7 cellular contexts compared by ENCODE assay signal in the genomic region with DNA sequence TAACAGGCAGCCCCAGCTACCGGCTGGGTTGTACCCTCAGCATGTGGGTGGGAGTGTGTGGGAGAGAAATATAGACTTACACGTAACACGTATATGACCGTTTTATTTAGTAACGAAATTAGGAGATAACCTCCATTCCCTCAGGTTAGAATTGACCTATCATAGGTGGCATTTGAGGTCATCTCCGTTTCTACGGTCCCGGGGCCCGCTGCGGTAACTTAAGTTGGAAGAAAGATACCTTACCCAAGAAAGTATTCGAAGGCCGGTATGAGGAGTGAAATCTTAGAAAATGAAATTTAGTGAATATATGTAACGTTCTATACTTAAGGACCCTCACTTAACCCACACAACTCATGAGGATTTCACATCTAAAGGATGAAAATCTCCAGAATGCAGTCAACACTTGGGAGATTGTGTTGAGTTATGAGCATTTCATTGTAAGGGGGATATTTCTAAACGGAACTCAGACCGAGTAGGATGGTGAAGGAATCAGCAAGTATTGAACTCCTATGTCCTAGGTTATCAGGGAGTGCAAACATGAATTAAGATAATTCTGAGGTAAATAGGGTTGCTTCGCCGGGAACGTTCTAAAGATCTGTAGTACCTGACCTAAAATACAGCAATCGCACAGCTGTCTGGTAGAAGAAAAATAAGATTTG. TPM values are rescaled to one million over a fixed set of nuclear protein-coding genes. Genes with fewer than 3 reads are reported as not detected.
A peak's percentile ranks its signal among the peaks of the same experiment; 100 is the strongest.
DNase-seq lines count a peak whose midpoint lies in the region; ATAC-seq, FAIRE-seq and TF ChIP-seq lines count a peak whose summit lies in the region.

No MANE protein-coding gene starts in this region.

- TF ChIP-seq EP300 in K562 (IDR thresholded peaks at IDR 0.05; ENCODE audit: low read length) (no peak), tibial nerve (IDR thresholded peaks at IDR 0.05) (no peak)

- H3K27ac ChIP-seq in K562 (ENCODE audit: extremely low read depth, low read depth, low read length): peak overlapping the region; percentile 98
- H3K27ac ChIP-seq in lung (ENCODE audit: low read depth in 1 of 2, low read length in 1 of 2): peak overlapping the region; percentile 96 to 98
- H3K27ac ChIP-seq in tibial nerve: peak overlapping the region; percentile 96 to 99 (median 98)

- in situ Hi-C loops in K562 (cut with MboI): no loop called here

- no peak for DNase-seq in GM12892 (ENCODE audit: insufficient read length)
- no peak for DNase-seq in MG63
- peak in 3 of 4 experiments; percentile 64 to 67 (median 65) for DNase-seq in K562 (ENCODE audit: extremely low read depth in 1 of 4, low spot score in 3 of 4)
- DNase-seq in lung (ENCODE audit: low spot score): no peak
- DNase-seq in tibial nerve (ENCODE audit: low spot score in 2 of 2): peak in 1 of 2 donors; percentile 15
- no peak for DNase-seq in HK-2 (ENCODE audit: unreplicated experiment)

- H3K27me3 ChIP-seq in MG63 (no peaks in the 10 kb centered on the region), K562 (ENCODE audit: control insufficient read depth in 2 of 2, insufficient read depth in 2 of 2, low read length in 2 of 2) (no peaks in the 10 kb centered on the region), lung (ENCODE audit: control insufficient read depth, insufficient read depth) (no peaks in the 10 kb centered on the region), tibial nerve (no peaks in the 10 kb centered on the region)

- H3K4me1 ChIP-seq in K562 (replicated peaks in 1 of 2; ENCODE audit: control insufficient read depth in 2 of 2, insufficient read depth in 2 of 2, low read length in 2 of 2) (peaks cover 8 to 10% of the 10 kb centered on the region in 2 experiments), lung (ENCODE audit: control insufficient read depth in 2 of 2, insufficient read depth in 2 of 2, low read length in 2 of 2) (peaks cover 0 to 1% of the 10 kb centered on the region in 2 donors), tibial nerve (peaks cover 0 to 30% (median 13%) of the 10 kb centered on the region in 4 donors)

- no peaks in the 10 kb centered on the region for H4K20me1 ChIP-seq in K562 (replicated peaks; ENCODE audit: control insufficient read depth, insufficient read depth, low read length)

- TF ChIP-seq CTCF in K562 (IDR thresholded peaks at IDR 0.05 in 2 of 3, conservative IDR thresholded peaks at IDR 0.05 in 1 of 3; ENCODE audit: insufficient read depth in 2 of 3, low read depth in 1 of 3, low read length in 3 of 3) (no peak), lung (IDR thresholded peaks at IDR 0.05; ENCODE audit: control extremely low read depth, extremely low read depth) (no peak), tibial nerve (IDR thresholded peaks at IDR 0.05) (no peak)

- H3K36me3 ChIP-seq in MG63 (peaks cover 12% of the 10 kb centered on the region), K562 (ENCODE audit: control insufficient read depth, insufficient read depth, low read length) (peaks cover 24% of the 10 kb centered on the region; the same call in 2 of the 3 replicates), lung (ENCODE audit: control insufficient read depth in 2 of 2, insufficient read depth in 2 of 2, low read length in 2 of 2) (peaks cover 0 to under 1% of the 10 kb centered on the region in 2 donors), tibial nerve (peaks cover 0 to 5% (median 0%) of the 10 kb centered on the region in 3 donors)

- peak; percentile 74 for FAIRE-seq in GM12892 (lab: Jason Lieb, UNC)
- peak; percentile 79 for FAIRE-seq in K562 (lab: Jason Lieb, UNC)

- TF ChIP-seq POLR2A in GM12892 (IDR thresholded peaks at IDR 0.05; ENCODE audit: low read depth, low read length) (no peak), K562 (conservative IDR thresholded peaks at IDR 0.05) (0 out of 2 replicates have a peak, but pooled peaks have one; percentile 22), tibial nerve (IDR thresholded peaks at IDR 0.05) (no peak)

- ATAC-seq in GM21576 (IDR thresholded peaks at IDR 0.05; ENCODE audit: unreplicated experiment) (peak; percentile 20), K562 (no peak; the same call in 2 of the 3 replicates), lung (ENCODE audit: insufficient read depth, low FRiP score) (no peak)

- WGBS in K562 (ENCODE audit: insufficient coverage, low coverage, missing lambda C conversion rate): under 1% methylated on average over 19 of the region's 19 CpGs
- 10 to 12% methylated on average over 19 of the region's 19 CpGs for WGBS in lung, 2 donors
- 12 to 17% methylated on average over 19 of the region's 19 CpGs for WGBS in tibial nerve, 2 donors

- peak overlapping the region; percentile 93 to 97 for H3K9ac ChIP-seq in K562 (ENCODE audit: insufficient read depth in 1 of 2, low read depth in 2 of 2, low read length in 2 of 2)

- H3K9me1 ChIP-seq in K562 (ENCODE audit: control insufficient read depth, insufficient read depth, low read length): no peaks in the 10 kb centered on the region

- H3K79me2 ChIP-seq in K562 (ENCODE audit: control insufficient read depth, insufficient read depth, low read length): peaks cover 95% of the 10 kb centered on the region

- no peak; a peak in 1 of 4 replicates for TF ChIP-seq RAD21 in K562 (CRISPR knock-in tag; conservative IDR thresholded peaks at IDR 0.05 in 1 of 2, IDR thresholded peaks at IDR 0.05 in 1 of 2)

- H2AFZ ChIP-seq in K562 (ENCODE audit: low read depth, low read length): peak overlapping the region; percentile 98

- H3K9me3 ChIP-seq in MG63 (no peaks in the 10 kb centered on the region), K562 (replicated peaks; ENCODE audit: control insufficient read depth, insufficient read depth, low read depth, low read length) (peaks cover 2% of the 10 kb centered on the region), lung (ENCODE audit: control insufficient read depth in 2 of 2, insufficient read depth in 1 of 2, low read length in 1 of 2) (no peaks in the 10 kb centered on the region), tibial nerve (no peaks in the 10 kb centered on the region)

- H3K4me3 ChIP-seq in MG63 (peak overlapping the region; percentile 77), K562 (peak overlapping the region; percentile 59), lung (peak overlapping the region; percentile 84), tibial nerve (peak overlapping the region; percentile 49 to 79 (median 66))

- intact Hi-C loops in K562 (cut with micrococcal nuclease): loop anchor here (1.0 to 5.0 kb wide), 4 partner anchors 41 to 223 kb away; partner anchors contain the start of gene MANBA

- peak overlapping the region; percentile 95 for H3K4me2 ChIP-seq in K562 (ENCODE audit: insufficient read depth, low read length)

- CTCF ChIA-PET in K562 (lab: Yijun Ruan, JAX; ENCODE audit: low intra/inter-chr PET ratio): no interaction called here

- POLR2A ChIA-PET in K562 (lab: Yijun Ruan, JAX): interaction anchor here (0.6 to 3.3 kb wide), 9 partner anchors 16 to 308 kb away, joined by 3 to 48 read pairs (median 3); partner anchors contain the start of gene UBE2D3

- TSS peak; percentile 53 for BruUV-seq in K562 (replicated peaks; lab: Mats Ljungman, UMichigan)

TF ChIP-seq in K562, 482 proteins besides CTCF, POLR2A, EP300 and RAD21 (continues in another document):
- TF ChIP-seq DPF2 (IDR thresholded peaks at IDR 0.05): 0 out of 2 replicates have a peak, but pooled peaks have one; percentile 8

RNA-seq across cellular contexts. Expression of gene CISD2, which starts 0.9 kb away (rescaled TPM):
- polyA plus RNA-seq in GM12892 (2012; ENCODE audit: missing spikeins): 36.0 TPM
- 43.1 and 44.0 TPM in 2 replicates for total RNA-seq in MG63 (2014; rRNA removed; shearing (Covaris generic); ENCODE audit: low replicate concordance)
- total RNA-seq in K562 (2011; cell fraction: chromatin; rRNA removed; ENCODE audit: low replicate concordance): 16.2 and 28.9 TPM in 2 replicates
- total RNA-seq in K562 (2011; cell fraction: nucleolus; rRNA removed): 30.3 and 34.9 TPM in 2 replicates
- 34.8 and 44.1 TPM in 2 replicates for total RNA-seq in K562 (2011; cell fraction: nucleoplasm; rRNA removed)
- total RNA-seq in K562 (2014; rRNA removed) (37.8 and 53.7 TPM in 2 replicates), K562 (2014; rRNA removed; fragmentation: Illumina TruSeq; extraction: Trizol) (68.4 and 73.7 TPM in 2 replicates), K562 (2015; rRNA removed; fragmentation: Illumina TruSeq; extraction: Trizol) (53.2 and 59.8 TPM in 2 replicates), K562 (2021) (50.2 and 55.9 TPM in 2 replicates), lung (10 to 100 TPM; 23.2 to 27.1 TPM), tibial nerve (10 to 100 TPM in 1 of 4 donors, 1 to 10 TPM in 3; 3.5 to 11.1 (median 7.2) TPM)
- polyA plus RNA-seq in K562 (2011; rRNA removed) (48.3 and 69.5 TPM in 2 replicates), K562 (2014; fragmentation: Illumina TruSeq; extraction: Trizol) (47.1 and 53.5 TPM in 2 replicates), K562 (2014; fragmentation: Nextera tagmentation; extraction: Ambion mirVana) (10 to 100 TPM; 87.2 to 91.4 TPM), K562 (2014; rRNA removed) (46.9 and 54.2 TPM in 2 replicates), lung (10 to 100 TPM; 18.7 to 29.8 TPM)
- polyA plus RNA-seq in K562 (2011; cell fraction: cytosol; rRNA removed): 22.1 and 27.2 TPM in 2 replicates
- 15.0 and 15.3 TPM in 2 replicates for polyA plus RNA-seq in K562 (2011; cell fraction: nucleus; rRNA removed)
- 78.0 and 85.1 TPM in 2 replicates for polyA plus RNA-seq in K562 (2012)
- 21.6 and 27.4 TPM in 2 replicates for polyA minus RNA-seq in K562 (2011; rRNA and poly(A)+ RNA removed)
- polyA minus RNA-seq in K562 (2011; cell fraction: cytosol; rRNA and poly(A)+ RNA removed): 11.4 and 21.0 TPM in 2 replicates
- polyA minus RNA-seq in K562 (2011; cell fraction: nucleus; rRNA and poly(A)+ RNA removed): 5.1 and 8.3 TPM in 2 replicates

RNA-seq across cellular contexts. Expression of gene UBE2D3, which starts 42.3 kb away (rescaled TPM):
- polyA plus RNA-seq in GM12892 (2012; ENCODE audit: missing spikeins): 256 TPM
- total RNA-seq in MG63 (2014; rRNA removed; shearing (Covaris generic); ENCODE audit: low replicate concordance): 284 and 289 TPM in 2 replicates
- 106 and 238 TPM in 2 replicates for total RNA-seq in K562 (2011; cell fraction: chromatin; rRNA removed; ENCODE audit: low replicate concordance)
- 61.5 and 87.0 TPM in 2 replicates for total RNA-seq in K562 (2011; cell fraction: nucleolus; rRNA removed)
- 180 and 303 TPM in 2 replicates for total RNA-seq in K562 (2011; cell fraction: nucleoplasm; rRNA removed)
- 434 and 562 TPM in 2 replicates for total RNA-seq in K562 (2014; rRNA removed)
- total RNA-seq in K562 (2014; rRNA removed; fragmentation: Illumina TruSeq; extraction: Trizol): 257 and 281 TPM in 2 replicates
- total RNA-seq in K562 (2015; rRNA removed; fragmentation: Illumina TruSeq; extraction: Trizol): 305 and 313 TPM in 2 replicates
- 276 and 281 TPM in 2 replicates for total RNA-seq in K562 (2021)
- polyA plus RNA-seq in K562 (2011; rRNA removed): 348 and 408 TPM in 2 replicates
- polyA plus RNA-seq in K562 (2011; cell fraction: cytosol; rRNA removed): 357 and 381 TPM in 2 replicates
- polyA plus RNA-seq in K562 (2011; cell fraction: nucleus; rRNA removed): 305 and 318 TPM in 2 replicates
- polyA plus RNA-seq in K562 (2012): 235 and 382 TPM in 2 replicates
- 447 and 618 TPM in 2 replicates for polyA plus RNA-seq in K562 (2014; fragmentation: Illumina TruSeq; extraction: Trizol)
- polyA plus RNA-seq in K562 (2014; fragmentation: Nextera tagmentation; extraction: Ambion mirVana): 100 to 1,000 TPM; 191 to 202 TPM
- 292 and 329 TPM in 2 replicates for polyA plus RNA-seq in K562 (2014; rRNA removed)
- 278 and 307 TPM in 2 replicates for polyA minus RNA-seq in K562 (2011; rRNA and poly(A)+ RNA removed)
- polyA minus RNA-seq in K562 (2011; cell fraction: cytosol; rRNA and poly(A)+ RNA removed): 149 and 195 TPM in 2 replicates
- polyA minus RNA-seq in K562 (2011; cell fraction: nucleus; rRNA and poly(A)+ RNA removed): 123 and 159 TPM in 2 replicates
- 100 to 1,000 TPM; 252 to 373 TPM for total RNA-seq in lung
- polyA plus RNA-seq in lung: 100 to 1,000 TPM; 165 to 293 TPM
- 100 to 1,000 TPM; 305 to 409 (median 347) TPM for total RNA-seq in tibial nerve

Comparison
In these comparisons a context has a peak if more than half of its experiments do, and no peak if none do; other contexts are left out.
1. DNase-seq: peak in K562 (3 of 4); none in GM12892 (single experiment), MG63 (single experiment), lung (single experiment) and HK-2 (single experiment).
2. Peak in every context shown above with its lines, with median percentiles within 50 percentile points of each other: H3K4me3 ChIP-seq and H3K27ac ChIP-seq.